Comparison of ENCODE assay signal across 12 cellular contexts in genomic region chr3:130686833-130687232, GRCh38.
"Had no signal": no experiment of that assay in that cellular context is flagged by ENCODE, and none has a peak within 500 bp of the region (broad histone marks: within the 10 kb centered on the region; RNA-seq: fewer than 3 reads in every experiment).

No MANE protein-coding gene starts in this region.

- H3K4me1 ChIP-seq: colonic mucosa, gastroesophageal sphincter, right lobe of liver, upper lobe of left lung had no signal

- H3K9ac ChIP-seq: neural progenitor cell had no signal

- H3K4me2 ChIP-seq: neural progenitor cell, smooth muscle cell had no signal

- H3K36me3 ChIP-seq: colonic mucosa had no signal

- H3K27ac ChIP-seq: colonic mucosa, gastroesophageal sphincter, neural progenitor cell, right lobe of liver, upper lobe of left lung had no signal

- DNase-seq: activated naive CD4-positive, alpha-beta T cell; activated naive CD8-positive, alpha-beta T cell treated with anti-CD3 and anti-CD28 coated beads, Interleukin-2, amount 10 ng/mL, durations not matched to agents 7 days and 5 days; activated T-cell treated with anti-CD3 and anti-CD28 coated beads for 4 hours; central memory CD4-positive, alpha-beta T cell; colonic mucosa; right lobe of liver; stimulated activated naive CD8-positive, alpha-beta T cell treated with anti-CD3 and anti-CD28 coated beads, Interleukin-15, amount 100 ng/mL, for 72 hours; upper lobe of left lung had no signal

- H2AFZ ChIP-seq: neural progenitor cell had no signal

- H3K9me3 ChIP-seq: colonic mucosa, gastroesophageal sphincter, right lobe of liver, upper lobe of left lung had no signal

- H3K27me3 ChIP-seq: colonic mucosa, gastroesophageal sphincter, neural progenitor cell, right lobe of liver, upper lobe of left lung had no signal

- ATAC-seq: activated CD4-positive, CD25-positive, alpha-beta regulatory T cell treated with anti-CD3 and anti-CD28 coated beads, Interleukin-2, amount 50 U/mL, for 24 hours; gastroesophageal sphincter; right lobe of liver; stimulated activated naive CD8-positive, alpha-beta T cell treated with anti-CD3 and anti-CD28 coated beads, Interleukin-15, amount 100 ng/mL, for 72 hours had no signal

- H3K4me3 ChIP-seq: colonic mucosa, gastroesophageal sphincter, neural progenitor cell, right lobe of liver, smooth muscle cell, upper lobe of left lung had no signal
